In genomic region chr6:136249811-136250685, GRCh38 we compare ENCODE assay signal across 1 cellular context.
A peak's percentile ranks its signal among the peaks of the same experiment; 100 is the strongest.
TF ChIP-seq lines count a peak whose summit lies in the region.

MTFR2 (minus strand) TSS chr6:136250311; CDS start chr6:136249099, 1,212 bp downstream.

TF ChIP-seq in HepG2, 621 proteins besides CTCF, POLR2A, EP300 and RAD21 (continued from another document and continues in another):
- TF ChIP-seq RERE (CRISPR knock-in tag; IDR thresholded peaks at IDR 0.05; ENCODE audit: low read depth) (no peak; the same call in 1 of the 2 replicates), ATRX (CRISPR knock-in tag; IDR thresholded peaks at IDR 0.05; ENCODE audit: borderline replicate concordance) (no peak), ZNF776 (CRISPR knock-in tag; IDR thresholded peaks at IDR 0.05) (no peak), ZNF350 (CRISPR knock-in tag; IDR thresholded peaks at IDR 0.05; ENCODE audit: borderline replicate concordance, low read depth) (peak; percentile 79), SP2 (CRISPR knock-in tag; IDR thresholded peaks at IDR 0.05) (peak; percentile 98), ZNF570 (CRISPR knock-in tag; IDR thresholded peaks at IDR 0.05; ENCODE audit: borderline replicate concordance) (no peak), NFYB (CRISPR knock-in tag; IDR thresholded peaks at IDR 0.05) (peak; percentile 100), MTA3 (CRISPR knock-in tag; IDR thresholded peaks at IDR 0.05) (no peak), ZFAT (CRISPR knock-in tag; conservative IDR thresholded peaks at IDR 0.05) (no peak), ZNF468 (CRISPR knock-in tag; IDR thresholded peaks at IDR 0.05) (0 out of 2 replicates have a peak, but pooled peaks have one; percentile 73), ZNF33B (CRISPR knock-in tag; IDR thresholded peaks at IDR 0.05) (no peak), ZKSCAN1 (IDR thresholded peaks at IDR 0.05; ENCODE audit: low read length) (no peak), HMGXB3 (CRISPR knock-in tag; IDR thresholded peaks at IDR 0.05; ENCODE audit: borderline replicate concordance) (peak; percentile 100), ZNF781 (CRISPR knock-in tag; IDR thresholded peaks at IDR 0.05; ENCODE audit: borderline replicate concordance, not compliant biosample characterization) (no peak), NKX3-1 (CRISPR knock-in tag; IDR thresholded peaks at IDR 0.05) (no peak), RNF2 (conservative IDR thresholded peaks at IDR 0.05; ENCODE audit: low read depth) (no peak), ATM (IDR thresholded peaks at IDR 0.05; ENCODE audit: borderline replicate concordance) (no peak), GABPA (IDR thresholded peaks at IDR 0.05; ENCODE audit: low read depth, low read length) (peak; percentile 73), GABPA (CRISPR knock-in tag; IDR thresholded peaks at IDR 0.05; ENCODE audit: low read depth) (peak; percentile 92), IRF1 (CRISPR knock-in tag; IDR thresholded peaks at IDR 0.05; ENCODE audit: low read depth) (no peak), HNF1B (CRISPR knock-in tag; IDR thresholded peaks at IDR 0.05) (peak; percentile 82), ZNF580 (CRISPR knock-in tag; IDR thresholded peaks at IDR 0.05; ENCODE audit: borderline replicate concordance, low read depth) (no peak), SRSF9 (IDR thresholded peaks at IDR 0.05; ENCODE audit: borderline replicate concordance, insufficient read depth, low read depth, low read length, poor library complexity, severe bottlenecking) (no peak), ZNF354B (CRISPR knock-in tag; IDR thresholded peaks at IDR 0.05) (0 out of 2 replicates have a peak, but pooled peaks have one; percentile 81), CREBL2 (CRISPR knock-in tag; IDR thresholded peaks at IDR 0.05; ENCODE audit: borderline replicate concordance) (no peak), ZNF256 (CRISPR knock-in tag; conservative IDR thresholded peaks at IDR 0.05) (no peak), ZNF264 (CRISPR knock-in tag; IDR thresholded peaks at IDR 0.05) (0 out of 2 replicates have a peak, but pooled peaks have one; percentile 6), DDIT3 (CRISPR knock-in tag; IDR thresholded peaks at IDR 0.05) (no peak), ZNF883 (CRISPR knock-in tag; IDR thresholded peaks at IDR 0.05; ENCODE audit: not compliant biosample characterization) (no peak), ZNF121 (CRISPR knock-in tag; IDR thresholded peaks at IDR 0.05) (peak; percentile 100), ZBTB10 (CRISPR knock-in tag; IDR thresholded peaks at IDR 0.05; ENCODE audit: borderline replicate concordance) (no peak), SMYD3 (CRISPR knock-in tag; IDR thresholded peaks at IDR 0.05) (peak; percentile 93; the same call in 1 of the 2 replicates), ZBTB26 (CRISPR knock-in tag; IDR thresholded peaks at IDR 0.05; ENCODE audit: borderline replicate concordance) (peak; percentile 42; the same call in 1 of the 2 replicates), SALL1 (CRISPR knock-in tag; IDR thresholded peaks at IDR 0.05) (peak; percentile 96), KDM5A (IDR thresholded peaks at IDR 0.05; ENCODE audit: borderline replicate concordance, low read length) (peak; percentile 64; the same call in 1 of the 2 replicates), ZNF451 (CRISPR knock-in tag; IDR thresholded peaks at IDR 0.05) (no peak), FOXA1 (IDR thresholded peaks at IDR 0.05) (no peak), FOXA1 (CRISPR knock-in tag; IDR thresholded peaks at IDR 0.05) (no peak), ZNF496 (CRISPR knock-in tag; IDR thresholded peaks at IDR 0.05; ENCODE audit: insufficient replicate concordance) (no peak), SRSF4 (IDR thresholded peaks at IDR 0.05; ENCODE audit: low read depth, low read length, poor library complexity, severe bottlenecking) (no peak), ZMYM2 (CRISPR knock-in tag; IDR thresholded peaks at IDR 0.05) (no peak), ZNF12 (CRISPR knock-in tag; IDR thresholded peaks at IDR 0.05) (no peak), ZNF644 (CRISPR knock-in tag; IDR thresholded peaks at IDR 0.05; ENCODE audit: low read depth) (no peak), ZNF691 (CRISPR knock-in tag; IDR thresholded peaks at IDR 0.05; ENCODE audit: borderline replicate concordance, low read depth) (peak; percentile 80; the same call in 1 of the 2 replicates), ZNF225 (CRISPR knock-in tag; IDR thresholded peaks at IDR 0.05) (peak; percentile 83; the same call in 1 of the 2 replicates), ATAD3A (CRISPR knock-in tag; IDR thresholded peaks at IDR 0.05) (no peak), TBL1XR1 (IDR thresholded peaks at IDR 0.05; ENCODE audit: borderline replicate concordance, low read length, partially characterized antibody) (no peak), CEBPB (IDR thresholded peaks at IDR 0.05; ENCODE audit: borderline replicate concordance, low read depth, low read length) (peak; percentile 54; the same call in 1 of the 2 replicates)
